ENCODE assay signal across 8 cellular contexts in genomic region chr22:50272103-50272782, GRCh38. TPM values are rescaled to one million over a fixed set of nuclear protein-coding genes. Genes with fewer than 3 reads are reported as not detected.
DNase-seq lines count a peak whose midpoint lies in the region; ATAC-seq and TF ChIP-seq lines count a peak whose summit lies in the region.

No MANE protein-coding gene starts in this region.

- WGBS in thymus = 67% methylated on average over 21 of the region's 21 CpGs

- DNase-seq in NCI-H82 (lab: John Stamatoyannopoulos, UW) = peak; percentile 33
- DNase-seq in NCI-H82 treated with DMSO at 0.1 percent for 48 hours (lab: John Stamatoyannopoulos, UW; ENCODE audit: unreplicated experiment) = no peak
- DNase-seq in RWPE1 (ENCODE audit: low spot score) = no peak
- peak; percentile 17 for DNase-seq in fibroblast of pulmonary artery (ENCODE audit: low read depth)
- DNase-seq in putamen (ENCODE audit: low spot score) = no peak
- no peak for DNase-seq in NCI-H1092 (lab: John Stamatoyannopoulos, UW)

- H3K27ac ChIP-seq in RWPE1 = peak overlapping the region; percentile 79
- no peak overlapping the region for H3K27ac ChIP-seq in thymus (ENCODE audit: low read depth)

- ATAC-seq in HG03457 (IDR thresholded peaks at IDR 0.05; ENCODE audit: unreplicated experiment) = no peak

- peaks cover 6% of the 10 kb centered on the region for H3K4me1 ChIP-seq in thymus (ENCODE audit: control insufficient read depth, insufficient read depth, low read length)

- H3K9me3 ChIP-seq in thymus (ENCODE audit: control insufficient read depth) = peaks cover 5% of the 10 kb centered on the region

- no peak for TF ChIP-seq CTCF in RWPE1 (conservative IDR thresholded peaks at IDR 0.05; ENCODE audit: low read depth)
- no peak for TF ChIP-seq CTCF in fibroblast of pulmonary artery (IDR thresholded peaks at IDR 0.05; ENCODE audit: low read length, missing control alignments)

- no peak overlapping the region for H3K4me3 ChIP-seq in fibroblast of pulmonary artery (replicated peaks; ENCODE audit: low read depth, low read length)
- H3K4me3 ChIP-seq in thymus (ENCODE audit: low read length) = peak overlapping the region; percentile 44

- CTCF ChIA-PET in RWPE1 (lab: Yijun Ruan, JAX) = interaction anchor here (0.6 to 1.1 kb wide), 5 partner anchors 9 to 56 kb away, joined by 3 to 4 read pairs (median 3); no protein-coding TSS in a partner anchor

- peaks cover 56% of the 10 kb centered on the region for H3K27me3 ChIP-seq in thymus (ENCODE audit: control insufficient read depth, insufficient read depth)

- POLR2A ChIA-PET in RWPE1 (lab: Yijun Ruan, JAX; ENCODE audit: low non-redundant PET) = no interaction called here

- no peaks in the 10 kb centered on the region for H3K36me3 ChIP-seq in thymus (ENCODE audit: control insufficient read depth, insufficient read depth)

RNA-seq across cellular contexts. Expression of gene MAPK11, which starts 2.1 kb away (rescaled TPM):
- 17.7 TPM for polyA plus RNA-seq in thymus

RNA-seq across cellular contexts. Expression of gene MAPK12, which starts 10.8 kb away (rescaled TPM):
- 8.2 TPM for polyA plus RNA-seq in thymus

RNA-seq across cellular contexts. Expression of gene HDAC10, which starts 21.2 kb away (rescaled TPM):
- 61.6 TPM for polyA plus RNA-seq in thymus

RNA-seq across cellular contexts. Expression of gene TUBGCP6, which starts 27.4 kb away (rescaled TPM):
- 96.6 TPM for polyA plus RNA-seq in thymus

RNA-seq across cellular contexts. Expression of gene PLXNB2, which starts 35.2 kb away (rescaled TPM):
- polyA plus RNA-seq in thymus = 53.2 TPM

Comparison
In these comparisons a context has a peak if more than half of its experiments do, and no peak if none do; other contexts are left out.
1. DNase-seq: peak in NCI-H82 (single experiment) and fibroblast of pulmonary artery (single experiment); none in NCI-H82 treated with DMSO at 0.1 percent for 48 hours (single experiment), RWPE1 (single experiment), putamen (single experiment) and NCI-H1092 (single experiment).